13 cellular contexts compared by ENCODE assay signal in the genomic region with DNA sequence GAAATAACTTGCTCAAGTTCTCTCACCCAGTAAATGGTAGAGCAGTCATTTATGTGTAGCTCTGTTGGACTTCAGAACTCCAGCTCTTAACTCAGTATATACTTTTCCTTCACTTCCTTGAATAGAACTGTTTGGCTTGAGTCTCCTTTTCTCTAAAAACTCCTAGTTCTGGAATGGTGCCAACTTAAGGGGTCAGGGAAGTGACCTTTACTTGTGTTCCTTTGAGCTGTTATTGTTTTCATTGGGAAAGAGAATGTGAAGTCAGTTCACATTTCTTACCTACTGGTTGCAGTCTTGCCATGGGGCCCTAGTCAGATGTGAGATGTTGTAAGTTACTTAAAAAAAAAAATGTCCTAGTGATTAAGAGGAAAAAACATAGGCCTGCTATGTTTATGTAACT.
DNase-seq lines count a peak whose midpoint lies in the region; ATAC-seq and TF ChIP-seq lines count a peak whose summit lies in the region.
"Had no signal": no experiment of that assay in that cellular context is flagged by ENCODE, and none has a peak within 500 bp of the region (broad histone marks: within the 10 kb centered on the region; RNA-seq: fewer than 3 reads in every experiment).

No MANE protein-coding gene starts in this region.

- 0 out of 2 replicates have a peak overlapping the region, but pooled peaks have one; percentile 24 for H3K14ac ChIP-seq in IMR-90 (replicated peaks; ENCODE audit: low read depth, low read length)

- no peak overlapping the region for H2BK15ac ChIP-seq in IMR-90 (ENCODE audit: low read depth, low read length)

- peak overlapping the region; percentile 66 for H2BK5ac ChIP-seq in IMR-90 (ENCODE audit: low read depth, low read length, poor library complexity, severe bottlenecking)

- BruUV-seq in IMR-90 (replicated peaks; lab: Mats Ljungman, UMichigan), result no TSS peak

- H3K9ac ChIP-seq in IMR-90 (ENCODE audit: low read depth, low read length) (no peak overlapping the region), skeletal muscle satellite cell (ENCODE audit: low read depth, low read length) (no peak overlapping the region)
- H3K9ac ChIP-seq: KMS-11 had no signal

- H3K4me1 ChIP-seq in IMR-90 (ENCODE audit: control insufficient read depth, insufficient read depth, low read length) (peaks cover 25% of the 10 kb centered on the region), skeletal muscle satellite cell (ENCODE audit: control insufficient read depth, insufficient read depth, low read length) (peaks cover 48% of the 10 kb centered on the region)

- H2AK5ac ChIP-seq in IMR-90 (ENCODE audit: low read depth, low read length), result no peak overlapping the region

- intact Hi-C loops in IMR-90 (cut with micrococcal nuclease), result no loop called here

- H2AFZ ChIP-seq in IMR-90 (replicated peaks; ENCODE audit: low read length, poor library complexity), result no peak overlapping the region

- H3K79me1 ChIP-seq in IMR-90 (ENCODE audit: low read depth in 1 of 2, low read length in 2 of 2), result peaks cover 30 to 87% of the 10 kb centered on the region in 2 experiments

- peak; percentile 72 for DNase-seq in IMR-90
- no peak for DNase-seq in caudate nucleus (lab: John Stamatoyannopoulos, UW)
- DNase-seq in kidney glomerular epithelial cell (lab: John Stamatoyannopoulos, UW), result peak; percentile 65
- no peak for DNase-seq in D341Med (ENCODE audit: low spot score)
- DNase-seq: activated T-cell treated with anti-CD3 and anti-CD28 coated beads, Interleukin-2, amount 50 U/mL, for 72 hours; NCI-H524 treated with DMSO at 0.1 percent for 48 hours; T-helper 9 cell had no signal

- no peak overlapping the region for H4K8ac ChIP-seq in IMR-90 (ENCODE audit: low read depth in 2 of 2, low read length in 2 of 2)

- POLR2A ChIA-PET in IMR-90 (lab: Charles Lee; ENCODE audit: unreplicated experiment), result no interaction called here

- TF ChIP-seq CTCF in IMR-90 (conservative IDR thresholded peaks at IDR 0.05; ENCODE audit: low read depth, low read length), result no peak

- no peak overlapping the region for H2AK9ac ChIP-seq in IMR-90 (replicated peaks; ENCODE audit: low read depth, low read length, poor library complexity)

- no peak overlapping the region; the same call in 1 of the 2 replicates for H3K27ac ChIP-seq in IMR-90 (ENCODE audit: insufficient read depth, low read length)
- H3K27ac ChIP-seq in caudate nucleus (ENCODE audit: low read depth, low read length), result peak overlapping the region; percentile 31
- H3K27ac ChIP-seq: KMS-11 had no signal

- H3K9me1 ChIP-seq in IMR-90 (ENCODE audit: insufficient read depth, low read length), result peaks cover 22% of the 10 kb centered on the region

- H3K9me3 ChIP-seq in IMR-90 (ENCODE audit: control insufficient read depth, insufficient read depth, low read length) (no peaks in the 10 kb centered on the region), skeletal muscle satellite cell (replicated peaks; ENCODE audit: low read length) (no peaks in the 10 kb centered on the region)

- no peak overlapping the region for H4K5ac ChIP-seq in IMR-90 (ENCODE audit: low read depth, low read length)

- CTCF ChIA-PET in IMR-90 (lab: Yijun Ruan, JAX), result no interaction called here

- no peak overlapping the region for H4K91ac ChIP-seq in IMR-90 (ENCODE audit: insufficient read depth, low read depth, low read length)

- TF ChIP-seq POLR2A in IMR-90 (IDR thresholded peaks at IDR 0.05; ENCODE audit: low read depth, low read length), result no peak

- no peak overlapping the region for H3K23ac ChIP-seq in IMR-90 (ENCODE audit: low read depth, low read length)

- peaks cover 38% of the 10 kb centered on the region for H4K20me1 ChIP-seq in IMR-90 (ENCODE audit: insufficient read depth, low read length)

- H3K56ac ChIP-seq in IMR-90 (ENCODE audit: extremely low read depth, insufficient read depth, low read length), result no peak overlapping the region

- H3K18ac ChIP-seq in IMR-90 (ENCODE audit: low read depth, low read length), result no peak overlapping the region; the same call in 1 of the 2 replicates

- no peak overlapping the region for H3K4me3 ChIP-seq in IMR-90 (ENCODE audit: insufficient read depth, low read depth, low read length)
- no peak overlapping the region for H3K4me3 ChIP-seq in skeletal muscle satellite cell (ENCODE audit: low read length)

- no peak for TF ChIP-seq RAD21 in IMR-90 (IDR thresholded peaks at IDR 0.05; ENCODE audit: low read length)

- H2BK20ac ChIP-seq in IMR-90 (ENCODE audit: low read depth, low read length), result no peak overlapping the region

- H3K4me2 ChIP-seq in IMR-90 (ENCODE audit: low read depth, low read length), result peak overlapping the region; percentile 33
- peak overlapping the region; percentile 5 for H3K4me2 ChIP-seq in skeletal muscle satellite cell (ENCODE audit: low read length)
- H3K4me2 ChIP-seq: KMS-11 had no signal

- no peak overlapping the region for H2BK120ac ChIP-seq in IMR-90 (ENCODE audit: low read depth, low read length)

- H3K4ac ChIP-seq in IMR-90 (ENCODE audit: low read depth, low read length), result no peak overlapping the region; the same call in 1 of the 2 replicates

- H3K36me3 ChIP-seq in IMR-90 (ENCODE audit: control insufficient read depth, insufficient read depth, low read length) (peaks cover 2% of the 10 kb centered on the region; the same call in 1 of the 2 replicates), skeletal muscle satellite cell (ENCODE audit: insufficient read depth, low read length) (peaks cover 6% of the 10 kb centered on the region)

- no peaks in the 10 kb centered on the region for H3K27me3 ChIP-seq in IMR-90 (ENCODE audit: control insufficient read depth, insufficient read depth, low read length)
- no peaks in the 10 kb centered on the region for H3K27me3 ChIP-seq in skeletal muscle satellite cell (ENCODE audit: control insufficient read depth, insufficient read depth, low read length)

- in situ Hi-C loops in IMR-90 (cut with MboI; ENCODE audit: low sequenced_read_pairs), result no loop called here

- ATAC-seq in IMR-90 (ENCODE audit: low read depth) (peak; percentile 37), HG03139 (IDR thresholded peaks at IDR 0.05; ENCODE audit: unreplicated experiment) (no peak), HG03520 (IDR thresholded peaks at IDR 0.05; ENCODE audit: unreplicated experiment) (no peak), HG03378 (IDR thresholded peaks at IDR 0.05; ENCODE audit: unreplicated experiment) (no peak)
- ATAC-seq: activated T-cell treated with anti-CD3 and anti-CD28 coated beads, Interleukin-2, amount 50 U/mL, for 72 hours; esophagus mucosa had no signal

- dilution Hi-C loops in IMR-90 (cut with HindIII; ENCODE audit: low sequenced_read_pairs, unreplicated experiment), result no loop called here

TF ChIP-seq in IMR-90, 13 proteins besides CTCF, POLR2A, EP300 and RAD21:
- TF ChIP-seq RCOR1 (IDR thresholded peaks at IDR 0.05; ENCODE audit: insufficient replicate concordance, low read length), result no peak
- no peak for TF ChIP-seq NFE2L2 (IDR thresholded peaks at IDR 0.05; ENCODE audit: low read depth, low read length)
- no peak for TF ChIP-seq SMC3 (IDR thresholded peaks at IDR 0.05; ENCODE audit: low read depth, low read length)
- TF ChIP-seq, protein P1, sequence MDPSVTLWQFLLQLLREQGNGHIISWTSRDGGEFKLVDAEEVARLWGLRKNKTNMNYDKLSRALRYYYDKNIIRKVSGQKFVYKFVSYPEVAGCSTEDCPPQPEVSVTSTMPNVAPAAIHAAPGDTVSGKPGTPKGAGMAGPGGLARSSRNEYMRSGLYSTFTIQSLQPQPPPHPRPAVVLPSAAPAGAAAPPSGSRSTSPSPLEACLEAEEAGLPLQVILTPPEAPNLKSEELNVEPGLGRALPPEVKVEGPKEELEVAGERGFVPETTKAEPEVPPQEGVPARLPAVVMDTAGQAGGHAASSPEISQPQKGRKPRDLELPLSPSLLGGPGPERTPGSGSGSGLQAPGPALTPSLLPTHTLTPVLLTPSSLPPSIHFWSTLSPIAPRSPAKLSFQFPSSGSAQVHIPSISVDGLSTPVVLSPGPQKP (IDR thresholded peaks at IDR 0.05; ENCODE audit: borderline replicate concordance, low read depth, low read length), result no peak
- no peak for TF ChIP-seq MAFK (IDR thresholded peaks at IDR 0.05; ENCODE audit: low read depth, low read length)
- TF ChIP-seq MAZ (IDR thresholded peaks at IDR 0.05; ENCODE audit: borderline replicate concordance, low read depth, low read length), result no peak
- no peak for TF ChIP-seq CEBPB (IDR thresholded peaks at IDR 0.05; ENCODE audit: low read depth, low read length)
- no peak for TF ChIP-seq BHLHE40 (IDR thresholded peaks at IDR 0.05; ENCODE audit: low read depth, low read length)
- no peak for TF ChIP-seq CHD1 (IDR thresholded peaks at IDR 0.05; ENCODE audit: low read depth, low read length)

Comparison
In these comparisons a context has a peak if more than half of its experiments do, and no peak if none do; other contexts are left out.
1. DNase-seq: peak in IMR-90 (single experiment) and kidney glomerular epithelial cell (single experiment); none in caudate nucleus (0 of 61) and D341Med (single experiment).